ENCODE assay signal across 1 cellular context in the genomic region with DNA sequence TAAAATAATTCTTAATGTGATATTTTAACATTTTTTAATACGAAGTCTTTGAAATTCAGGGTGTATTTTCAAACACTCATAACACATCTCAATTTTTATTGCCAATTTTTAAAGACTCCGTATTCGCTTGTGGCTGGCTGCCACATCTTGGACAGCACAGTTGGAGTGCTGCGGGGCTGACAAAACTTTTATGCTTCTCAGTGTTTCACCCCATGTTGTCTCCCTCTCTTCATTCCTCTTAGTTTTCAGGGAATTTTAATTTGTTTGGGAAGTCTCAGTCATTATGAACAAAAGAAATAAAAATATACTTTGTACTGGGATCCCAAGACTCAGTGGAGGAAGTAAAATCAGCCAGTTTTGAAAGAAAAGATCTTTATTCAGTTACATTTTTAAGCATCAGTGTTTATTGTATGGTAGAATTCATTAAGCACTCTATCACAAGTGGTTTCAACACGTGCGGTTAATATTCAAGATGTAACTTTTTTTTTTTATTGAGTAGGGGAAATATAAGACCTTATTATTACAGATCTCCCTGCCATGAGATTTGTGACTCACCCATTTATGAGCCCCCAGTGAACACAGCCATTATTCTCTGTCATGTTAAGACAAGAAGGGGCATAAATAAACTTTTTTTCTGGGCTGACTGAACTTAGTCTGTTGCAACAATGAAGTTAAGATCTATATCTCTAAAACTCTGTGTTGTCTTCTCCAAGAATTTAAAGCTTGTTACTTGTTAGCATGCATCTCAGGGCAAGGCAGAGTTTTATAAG.
TF ChIP-seq lines count a peak whose summit lies in the region.

No MANE protein-coding gene starts in this region.

TF ChIP-seq in GM12878, 131 proteins besides CTCF, POLR2A, EP300 and RAD21 (continued from another document):
- TF ChIP-seq, protein P1, sequence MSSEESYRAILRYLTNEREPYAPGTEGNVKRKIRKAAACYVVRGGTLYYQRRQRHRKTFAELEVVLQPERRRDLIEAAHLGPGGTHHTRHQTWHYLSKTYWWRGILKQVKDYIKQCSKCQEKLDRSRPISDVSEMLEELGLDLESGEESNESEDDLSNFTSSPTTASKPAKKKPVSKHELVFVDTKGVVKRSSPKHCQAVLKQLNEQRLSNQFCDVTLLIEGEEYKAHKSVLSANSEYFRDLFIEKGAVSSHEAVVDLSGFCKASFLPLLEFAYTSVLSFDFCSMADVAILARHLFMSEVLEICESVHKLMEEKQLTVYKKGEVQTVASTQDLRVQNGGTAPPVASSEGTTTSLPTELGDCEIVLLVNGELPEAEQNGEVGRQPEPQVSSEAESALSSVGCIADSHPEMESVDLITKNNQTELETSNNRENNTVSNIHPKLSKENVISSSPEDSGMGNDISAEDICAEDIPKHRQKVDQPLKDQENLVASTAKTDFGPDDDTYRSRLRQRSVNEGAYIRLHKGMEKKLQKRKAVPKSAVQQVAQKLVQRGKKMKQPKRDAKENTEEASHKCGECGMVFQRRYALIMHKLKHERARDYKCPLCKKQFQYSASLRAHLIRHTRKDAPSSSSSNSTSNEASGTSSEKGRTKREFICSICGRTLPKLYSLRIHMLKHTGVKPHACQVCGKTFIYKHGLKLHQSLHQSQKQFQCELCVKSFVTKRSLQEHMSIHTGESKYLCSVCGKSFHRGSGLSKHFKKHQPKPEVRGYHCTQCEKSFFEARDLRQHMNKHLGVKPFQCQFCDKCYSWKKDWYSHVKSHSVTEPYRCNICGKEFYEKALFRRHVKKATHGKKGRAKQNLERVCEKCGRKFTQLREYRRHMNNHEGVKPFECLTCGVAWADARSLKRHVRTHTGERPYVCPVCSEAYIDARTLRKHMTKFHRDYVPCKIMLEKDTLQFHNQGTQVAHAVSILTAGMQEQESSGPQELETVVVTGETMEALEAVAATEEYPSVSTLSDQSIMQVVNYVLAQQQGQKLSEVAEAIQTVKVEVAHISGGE (CRISPR knock-in tag; IDR thresholded peaks at IDR 0.05), result no peak
- TF ChIP-seq SKIL (IDR thresholded peaks at IDR 0.05; ENCODE audit: low read depth, poor library complexity, severe bottlenecking), result no peak
- TF ChIP-seq SMC3 (IDR thresholded peaks at IDR 0.05; ENCODE audit: borderline replicate concordance, low read length), result no peak
- TF ChIP-seq RCOR1 (conservative IDR thresholded peaks at IDR 0.05; ENCODE audit: low read depth, low read length), result no peak
- TF ChIP-seq STAT3 (IDR thresholded peaks at IDR 0.05; ENCODE audit: low read depth, low read length), result no peak
